31 cellular contexts compared by ENCODE assay signal in the genomic region with DNA sequence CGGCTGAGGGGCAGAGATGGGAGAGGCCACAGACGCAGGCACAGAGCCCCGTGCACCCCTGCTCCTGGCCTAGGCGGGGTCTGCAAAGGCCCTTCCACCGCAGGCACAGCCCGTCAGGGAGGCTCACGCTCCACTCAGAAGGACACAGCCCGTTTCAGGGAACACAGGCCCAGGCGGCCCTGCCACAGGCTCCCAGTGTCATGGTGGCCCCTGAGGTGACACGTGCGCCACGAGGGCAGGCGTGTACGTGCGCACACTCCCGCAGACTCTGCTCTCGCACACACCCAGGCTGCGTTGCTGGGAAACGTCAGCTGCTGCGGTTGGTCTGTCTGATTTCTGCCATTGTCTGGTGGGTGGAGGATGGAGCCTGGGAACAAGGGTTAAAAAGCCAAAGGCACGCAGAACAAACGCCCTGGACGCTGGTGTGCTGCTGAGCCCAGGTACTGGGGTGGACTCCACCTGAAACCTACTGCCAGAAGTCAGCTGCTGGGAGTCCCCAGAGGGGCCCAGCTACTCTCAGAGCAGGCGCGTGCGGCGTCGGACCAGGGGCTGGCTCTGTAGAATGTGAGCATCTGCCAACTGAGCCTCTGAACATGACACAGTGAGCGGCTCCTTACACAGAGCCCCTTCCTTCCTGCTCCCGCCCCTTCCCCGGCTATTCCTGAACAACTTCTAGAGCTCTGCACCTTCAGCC. TPM values are rescaled to one million over a fixed set of nuclear protein-coding genes. Genes with fewer than 3 reads are reported as not detected.
DNase-seq lines count a peak whose midpoint lies in the region; ATAC-seq and TF ChIP-seq lines count a peak whose summit lies in the region.
"Had no signal": no experiment of that assay in that cellular context is flagged by ENCODE, and none has a peak within 500 bp of the region (broad histone marks: within the 10 kb centered on the region; RNA-seq: fewer than 3 reads in every experiment).

No MANE protein-coding gene starts in this region.

- no peaks in the 10 kb centered on the region for H3K27me3 ChIP-seq in stomach
- H3K27me3 ChIP-seq: brain microvascular endothelial cell, heart right ventricle, right atrium auricular region, testis had no signal

- TF ChIP-seq POLR2A in stomach (IDR thresholded peaks at IDR 0.05), result no peak

- peak overlapping the region; percentile 69 to 88 (median 75) for H3K27ac ChIP-seq in stomach
- H3K27ac ChIP-seq: 22Rv1, brain microvascular endothelial cell, GM23248, heart right ventricle, lower lobe of right lung, parathyroid adenoma, right atrium auricular region, testis, WERI-Rb-1 had no signal

- TF ChIP-seq EP300 in stomach (IDR thresholded peaks at IDR 0.05), result no peak

- intact Hi-C loops in head of caudate nucleus (cut with DNase I), result no loop called here
- intact Hi-C loops in stomach (cut with DNase I; ENCODE audit: low total_unique reads), result no loop called here

- DNase-seq in NCI-H2107 treated with DMSO at 0.1 percent for 48 hours (lab: John Stamatoyannopoulos, UW; ENCODE audit: unreplicated experiment) (peak; percentile 73), NCI-H2107 (lab: John Stamatoyannopoulos, UW) (no peak), SW480 (ENCODE audit: low spot score) (peak; percentile 82), head of caudate nucleus (peak in 30 of 42 donors; percentile 36 to 82 (median 63)), stomach (no peak), C1 segment of cervical spinal cord (lab: John Stamatoyannopoulos, UW) (no peak)
- DNase-seq in effector CD4-positive, alpha-beta T cell, result no peak
- DNase-seq: activated CD4-positive, alpha-beta T cell treated with anti-CD3 and anti-CD28 coated beads, Interleukin-2, amount 10 ng/mL, durations not matched to agents 7 days and 5 days; activated T-cell treated with anti-CD3 and anti-CD28 coated beads, Interleukin-2, amount 50 U/mL, for 48 hours; brain microvascular endothelial cell; CD4-positive, alpha-beta memory T cell; effector CD8-positive, alpha-beta T cell; erythroblast; GM23248; heart right ventricle; HFFc6; lower lobe of right lung; natural killer cell; NCI-H1092; NCI-H1694 treated with DMSO at 0.1 percent for 48 hours; NCI-H446 treated with DMSO at 0.1 percent for 48 hours; stimulated activated CD4-positive, alpha-beta T cell treated with anti-CD3 and anti-CD28 coated beads, Interleukin-12 subunit alpha, Interleukin-12 subunit beta, amount 100 ng/mL, for 4 hours; stimulated activated CD4-positive, alpha-beta T cell treated with anti-CD3 and anti-CD28 coated beads, Interleukin-4, amount 100 ng/mL, for 4 hours; stimulated activated naive B cell treated with anti-CD40 and anti-IgM and Interleukin-4, amounts not matched to agents 10 μg/mL and 1 μg/mL and 100 μg/mL, for 72 hours; T1000; testis; WERI-Rb-1 had no signal

- no peak for TF ChIP-seq CTCF in stomach (IDR thresholded peaks at IDR 0.05)

- H3K9me3 ChIP-seq in stomach, result no peaks in the 10 kb centered on the region
- H3K9me3 ChIP-seq: heart right ventricle, lower lobe of right lung, right atrium auricular region, testis had no signal

- H3K36me3 ChIP-seq in stomach, result peaks cover 0 to 8% (median 0%) of the 10 kb centered on the region in 4 donors
- H3K36me3 ChIP-seq: brain microvascular endothelial cell, lower lobe of right lung, right atrium auricular region had no signal

- WGBS in stomach, 5 donors, result 64 to 80% (median 76%) methylated on average over 26 to 31 of the region's 31 CpGs

- no peak for ATAC-seq in GM18519 (IDR thresholded peaks at IDR 0.05; ENCODE audit: low FRiP score, unreplicated experiment)
- ATAC-seq: heart right ventricle; lower lobe of right lung; natural killer cell; stimulated activated naive B cell treated with anti-CD40 and anti-IgM and Interleukin-4, amounts not matched to agents 10 μg/mL and 1 μg/mL and 100 μg/mL, for 72 hours had no signal

- H3K4me1 ChIP-seq in stomach, result peaks cover 50 to 74% (median 56%) of the 10 kb centered on the region in 4 donors

- no peak overlapping the region for H3K4me3 ChIP-seq in stomach
- H3K4me3 ChIP-seq: GM23248, heart right ventricle, lower lobe of right lung, right atrium auricular region, testis had no signal

RNA-seq across cellular contexts. Expression of a gene that starts 13.1 kb away (rescaled TPM):
- 10 to 100 TPM in 2 of 5 donors, 1 to 10 TPM in 1, under 1 TPM in 1, not detected in 1; 0.58 to 18.3 (median 9.7) TPM for total RNA-seq in stomach
- 10 to 100 TPM; 21.9 to 31.2 (median 26.0) TPM for polyA plus RNA-seq in stomach
- total RNA-seq: CD4-positive, alpha-beta memory T cell had no signal
- polyA plus RNA-seq: CD4-positive, alpha-beta memory T cell had no signal

RNA-seq across cellular contexts. Expression of a gene that starts 56.7 kb away (rescaled TPM):
- 10 to 100 TPM in 1 of 5 donors, 1 to 10 TPM in 4; 2.0 to 13.6 (median 4.4) TPM for total RNA-seq in stomach
- 10 to 100 TPM in 2 of 3 donors, 1 to 10 TPM in 1; 6.4 to 14.6 (median 10.8) TPM for polyA plus RNA-seq in stomach

RNA-seq across cellular contexts. Expression of a gene that starts 59.0 kb away (rescaled TPM):
- 10 to 100 TPM in 4 of 5 donors, under 1 TPM in 1; 0.89 to 44.9 (median 20.2) TPM for total RNA-seq in stomach
- 10 to 100 TPM; 37.4 to 93.6 (median 53.1) TPM for polyA plus RNA-seq in stomach

Comparison
In these comparisons a context has a peak if more than half of its experiments do, and no peak if none do; other contexts are left out.
1. DNase-seq: peak in NCI-H2107 treated with DMSO at 0.1 percent for 48 hours (single experiment), SW480 (single experiment) and head of caudate nucleus (30 of 42); none in NCI-H2107 (single experiment), stomach (single experiment), effector CD4-positive, alpha-beta T cell (single experiment) and C1 segment of cervical spinal cord (0 of 14).